In the genomic region with DNA sequence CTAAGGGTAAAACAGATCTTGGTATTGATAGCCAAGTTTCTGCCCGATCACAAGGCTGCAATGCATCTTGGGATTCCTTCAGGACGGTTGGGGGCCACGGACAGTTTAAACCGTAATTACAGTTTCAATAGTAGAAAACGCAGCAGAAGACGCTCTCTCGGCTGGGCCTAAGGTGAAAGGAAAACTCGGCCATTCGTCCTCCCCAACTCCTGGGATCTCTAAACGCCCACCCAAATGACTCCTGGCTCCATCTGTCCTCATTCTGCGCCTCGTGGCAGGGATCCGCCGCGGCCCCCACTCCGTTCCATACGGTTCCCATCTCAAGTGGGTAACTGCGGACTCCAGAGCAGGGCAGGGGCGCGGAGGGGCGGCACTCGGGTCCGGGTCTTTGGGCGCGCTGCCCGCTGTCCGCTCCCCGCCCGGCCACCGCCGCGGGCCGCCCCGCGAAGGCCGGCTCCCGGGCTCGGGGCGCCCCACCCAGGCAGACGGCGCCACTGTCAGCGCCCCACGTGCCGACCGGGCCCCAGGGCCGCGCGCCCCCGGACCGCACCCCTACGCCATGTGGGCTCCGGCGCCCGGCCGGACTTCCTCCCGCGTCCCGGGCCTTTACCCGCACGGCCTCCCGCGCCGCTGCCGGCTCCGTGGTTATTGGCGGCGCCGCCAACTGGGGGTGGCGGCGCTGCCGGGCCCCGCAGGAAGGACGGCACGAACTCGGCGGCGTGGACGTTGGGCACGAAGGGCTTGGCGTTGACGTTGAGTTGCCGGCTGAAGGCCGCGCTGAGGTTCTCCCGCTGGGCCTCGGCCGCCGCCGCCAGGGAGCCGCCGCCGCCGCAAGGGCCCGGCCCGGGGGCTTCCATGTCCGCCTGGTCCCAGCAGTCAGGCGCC, we compare ENCODE assay signal across 8 cellular contexts.
DNase-seq lines count a peak whose midpoint lies in the region; ATAC-seq lines count a peak whose summit lies in the region.

No MANE protein-coding gene starts in this region.

- H3K36me3 Mint-ChIP-seq in T-helper 1 cell treated with Interleukin-12 subunit alpha and Interleukin-12 subunit beta and Interleukin-4 antibody, amounts not matched to agents 30 μg/mL and 1 μg/mL, for 36 hours (ENCODE audit: low read depth): peaks cover 9% of the 10 kb centered on the region

- H3K4me2 ChIP-seq in BLaER1 treated with 17β-estradiol and CSF1 and Interleukin-3, amounts not matched to agents 10 nM and 100 nM: peak overlapping the region; percentile 79 to 92 (median 90)

- peaks cover 7% of the 10 kb centered on the region for H3K27me3 Mint-ChIP-seq in T-helper 1 cell treated with Interleukin-12 subunit alpha and Interleukin-12 subunit beta and Interleukin-4 antibody, amounts not matched to agents 30 μg/mL and 1 μg/mL, for 36 hours (ENCODE audit: low read depth)

- H3K4me1 ChIP-seq in BLaER1 treated with 17β-estradiol and CSF1 and Interleukin-3, amounts not matched to agents 10 nM and 100 nM: peaks cover 34 to 46% (median 43%) of the 10 kb centered on the region in 10 experiments
- peaks cover 13% of the 10 kb centered on the region for H3K4me1 ChIP-seq in iPS-15b (ENCODE audit: control insufficient read depth, insufficient read depth, low read length)

- no peaks in the 10 kb centered on the region for H3K9me3 Mint-ChIP-seq in T-helper 1 cell treated with Interleukin-12 subunit alpha and Interleukin-12 subunit beta and Interleukin-4 antibody, amounts not matched to agents 30 μg/mL and 1 μg/mL, for 36 hours

- peak; percentile 41 for ATAC-seq in HG03354 (IDR thresholded peaks at IDR 0.05; ENCODE audit: poor library complexity, severe bottlenecking, unreplicated experiment)

- peak; percentile 48 for DNase-seq in GM19238 (ENCODE audit: insufficient read length, low spot score)
- DNase-seq in astrocyte of the hippocampus (ENCODE audit: low read depth, low spot score): peak; percentile 65
- no peak for DNase-seq in skeletal muscle cell (ENCODE audit: low read depth)
- DNase-seq in COLO829 (ENCODE audit: low spot score): no peak

- H3K9ac ChIP-seq in BLaER1 treated with 17β-estradiol and CSF1 and Interleukin-3, amounts not matched to agents 10 nM and 100 nM: peak overlapping the region; percentile 91 to 99 (median 95)
- H3K9ac ChIP-seq in iPS-15b (ENCODE audit: low read depth, low read length): peak overlapping the region; percentile 83

- peak overlapping the region; percentile 81 to 99 (median 96) for H3K4me3 ChIP-seq in BLaER1 treated with 17β-estradiol and CSF1 and Interleukin-3, amounts not matched to agents 10 nM and 100 nM
- H3K4me3 ChIP-seq in iPS-15b (ENCODE audit: low read depth, low read length) (peak overlapping the region; percentile 83), skeletal muscle cell (ENCODE audit: low read depth, low read length) (peak overlapping the region; percentile 78)

- H3K27ac ChIP-seq in BLaER1 treated with 17β-estradiol and CSF1 and Interleukin-3, amounts not matched to agents 10 nM and 100 nM: peak overlapping the region; percentile 81 to 97 (median 94)

- H3K27me3 ChIP-seq in BLaER1 treated with 17β-estradiol and CSF1 and Interleukin-3, amounts not matched to agents 10 nM and 100 nM: no peaks in the 10 kb centered on the region
- no peaks in the 10 kb centered on the region for H3K27me3 ChIP-seq in iPS-15b (ENCODE audit: control insufficient read depth, insufficient read depth, low read length)

- peaks cover 34% of the 10 kb centered on the region for H3K4me1 Mint-ChIP-seq in T-helper 1 cell treated with Interleukin-12 subunit alpha and Interleukin-12 subunit beta and Interleukin-4 antibody, amounts not matched to agents 30 μg/mL and 1 μg/mL, for 36 hours (ENCODE audit: low read depth)

- peaks cover 43 to 56% (median 51%) of the 10 kb centered on the region in 11 experiments for H4K20me1 ChIP-seq in BLaER1 treated with 17β-estradiol and CSF1 and Interleukin-3, amounts not matched to agents 10 nM and 100 nM

- H3K36me3 ChIP-seq in BLaER1 treated with 17β-estradiol and CSF1 and Interleukin-3, amounts not matched to agents 10 nM and 100 nM: peaks cover 0 to 33% (median 11%) of the 10 kb centered on the region in 11 experiments; a peak in 8 of 22 replicates
- H3K36me3 ChIP-seq in iPS-15b (ENCODE audit: control insufficient read depth, insufficient read depth, low read length): peaks cover 2% of the 10 kb centered on the region

- H3K4me3 Mint-ChIP-seq in T-helper 1 cell treated with Interleukin-12 subunit alpha and Interleukin-12 subunit beta and Interleukin-4 antibody, amounts not matched to agents 30 μg/mL and 1 μg/mL, for 36 hours: peak overlapping the region; percentile 92

- peak overlapping the region; percentile 97 for H3K27ac Mint-ChIP-seq in T-helper 1 cell treated with Interleukin-12 subunit alpha and Interleukin-12 subunit beta and Interleukin-4 antibody, amounts not matched to agents 30 μg/mL and 1 μg/mL, for 36 hours

- H3K9me3 ChIP-seq in BLaER1 treated with 17β-estradiol and CSF1 and Interleukin-3, amounts not matched to agents 10 nM and 100 nM (replicated peaks in 1 of 11): no peaks in the 10 kb centered on the region
- no peaks in the 10 kb centered on the region for H3K9me3 ChIP-seq in iPS-15b (ENCODE audit: control insufficient read depth, insufficient read depth, low read length)

Comparison
In these comparisons a context has a peak if more than half of its experiments do, and no peak if none do; other contexts are left out.
1. DNase-seq: peak in GM19238 (single experiment) and astrocyte of the hippocampus (single experiment); none in skeletal muscle cell (single experiment) and COLO829 (single experiment).
2. Peak in every context shown above with its lines, with median percentiles within 50 percentile points of each other: H3K4me3 ChIP-seq.